Comparison of ENCODE assay signal across 1 cellular context in the genomic region with DNA sequence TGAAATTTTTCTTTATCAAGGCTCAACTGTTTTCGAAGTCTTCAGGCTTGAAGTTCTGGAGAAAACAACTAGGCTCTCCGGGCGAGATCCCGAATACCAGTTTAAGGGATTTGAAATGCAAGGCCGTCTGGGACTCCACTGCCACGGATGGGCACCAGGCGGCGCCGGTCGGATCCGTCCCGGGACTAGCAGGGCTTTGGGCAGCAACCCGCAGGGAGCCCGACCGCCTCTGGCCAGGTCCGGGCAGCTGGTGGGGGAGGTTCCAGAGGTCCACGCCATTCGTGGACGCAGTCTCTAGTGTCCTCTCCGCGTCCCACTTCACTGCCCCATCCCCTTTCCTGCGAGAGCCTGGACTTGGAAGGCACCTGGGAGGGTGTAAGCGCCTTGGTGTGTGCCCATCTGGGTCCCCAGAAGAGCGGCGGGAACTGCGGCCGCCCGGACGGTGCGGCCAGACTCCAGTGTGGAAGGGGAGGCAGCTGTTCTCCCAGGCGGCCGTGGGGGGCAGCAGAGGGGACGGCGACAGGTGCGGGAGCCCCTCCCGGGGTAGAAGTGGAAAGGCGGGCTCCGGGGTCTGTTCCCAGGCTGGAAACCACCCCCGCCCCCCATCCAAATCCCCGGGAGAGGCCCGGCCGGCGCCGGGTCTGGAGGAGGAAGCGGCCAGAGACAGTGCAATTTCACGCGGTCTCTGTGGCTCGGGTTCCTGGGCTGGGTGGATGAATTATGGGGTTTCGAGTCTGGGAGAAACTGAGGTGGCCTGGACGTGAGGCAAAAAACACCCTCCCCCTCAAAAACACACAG.
TF ChIP-seq lines count a peak whose summit lies in the region.

No MANE protein-coding gene starts in this region.

TF ChIP-seq in HepG2, 621 proteins besides CTCF, POLR2A, EP300 and RAD21 (continued from another document and continues in another):
- TF ChIP-seq GFI1 (CRISPR knock-in tag; IDR thresholded peaks at IDR 0.05; ENCODE audit: borderline replicate concordance), result peak; percentile 36; the same call in 1 of the 2 replicates
- TF ChIP-seq TFDP2 (CRISPR knock-in tag; IDR thresholded peaks at IDR 0.05), result peak; percentile 76
- TF ChIP-seq, protein P1, sequence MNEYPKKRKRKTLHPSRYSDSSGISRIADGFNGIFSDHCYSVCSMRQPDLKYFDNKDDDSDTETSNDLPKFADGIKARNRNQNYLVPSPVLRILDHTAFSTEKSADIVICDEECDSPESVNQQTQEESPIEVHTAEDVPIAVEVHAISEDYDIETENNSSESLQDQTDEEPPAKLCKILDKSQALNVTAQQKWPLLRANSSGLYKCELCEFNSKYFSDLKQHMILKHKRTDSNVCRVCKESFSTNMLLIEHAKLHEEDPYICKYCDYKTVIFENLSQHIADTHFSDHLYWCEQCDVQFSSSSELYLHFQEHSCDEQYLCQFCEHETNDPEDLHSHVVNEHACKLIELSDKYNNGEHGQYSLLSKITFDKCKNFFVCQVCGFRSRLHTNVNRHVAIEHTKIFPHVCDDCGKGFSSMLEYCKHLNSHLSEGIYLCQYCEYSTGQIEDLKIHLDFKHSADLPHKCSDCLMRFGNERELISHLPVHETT (CRISPR knock-in tag; conservative IDR thresholded peaks at IDR 0.05), result no peak; the same call in 1 of the 2 replicates
- TF ChIP-seq, protein P2, sequence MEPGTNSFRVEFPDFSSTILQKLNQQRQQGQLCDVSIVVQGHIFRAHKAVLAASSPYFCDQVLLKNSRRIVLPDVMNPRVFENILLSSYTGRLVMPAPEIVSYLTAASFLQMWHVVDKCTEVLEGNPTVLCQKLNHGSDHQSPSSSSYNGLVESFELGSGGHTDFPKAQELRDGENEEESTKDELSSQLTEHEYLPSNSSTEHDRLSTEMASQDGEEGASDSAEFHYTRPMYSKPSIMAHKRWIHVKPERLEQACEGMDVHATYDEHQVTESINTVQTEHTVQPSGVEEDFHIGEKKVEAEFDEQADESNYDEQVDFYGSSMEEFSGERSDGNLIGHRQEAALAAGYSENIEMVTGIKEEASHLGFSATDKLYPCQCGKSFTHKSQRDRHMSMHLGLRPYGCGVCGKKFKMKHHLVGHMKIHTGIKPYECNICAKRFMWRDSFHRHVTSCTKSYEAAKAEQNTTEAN (CRISPR knock-in tag; conservative IDR thresholded peaks at IDR 0.05), result peak; percentile 42; the same call in 1 of the 2 replicates
- TF ChIP-seq TBX3 (IDR thresholded peaks at IDR 0.05; ENCODE audit: borderline replicate concordance), result no peak
- no peak for TF ChIP-seq ZNF841 (CRISPR knock-in tag; IDR thresholded peaks at IDR 0.05; ENCODE audit: borderline replicate concordance)
- no peak for TF ChIP-seq MZF1 (CRISPR knock-in tag; IDR thresholded peaks at IDR 0.05; ENCODE audit: borderline replicate concordance)
- 0 out of 2 replicates have a peak, but pooled peaks have one; percentile 37 for TF ChIP-seq NAIF1 (CRISPR knock-in tag; IDR thresholded peaks at IDR 0.05; ENCODE audit: borderline replicate concordance)
- TF ChIP-seq RNF2 (conservative IDR thresholded peaks at IDR 0.05; ENCODE audit: low read depth), result no peak
- TF ChIP-seq ZNF776 (CRISPR knock-in tag; IDR thresholded peaks at IDR 0.05), result peak; percentile 1; the same call in 1 of the 2 replicates
- no peak for TF ChIP-seq RFXAP (CRISPR knock-in tag; IDR thresholded peaks at IDR 0.05; ENCODE audit: borderline replicate concordance)
- no peak for TF ChIP-seq REL (CRISPR knock-in tag; conservative IDR thresholded peaks at IDR 0.05)
- TF ChIP-seq ZEB1 (IDR thresholded peaks at IDR 0.05; ENCODE audit: insufficient replicate concordance, low read depth), result no peak
- no peak for TF ChIP-seq ZNF101 (CRISPR knock-in tag; IDR thresholded peaks at IDR 0.05; ENCODE audit: borderline replicate concordance, low read depth)
- TF ChIP-seq, protein P3, sequence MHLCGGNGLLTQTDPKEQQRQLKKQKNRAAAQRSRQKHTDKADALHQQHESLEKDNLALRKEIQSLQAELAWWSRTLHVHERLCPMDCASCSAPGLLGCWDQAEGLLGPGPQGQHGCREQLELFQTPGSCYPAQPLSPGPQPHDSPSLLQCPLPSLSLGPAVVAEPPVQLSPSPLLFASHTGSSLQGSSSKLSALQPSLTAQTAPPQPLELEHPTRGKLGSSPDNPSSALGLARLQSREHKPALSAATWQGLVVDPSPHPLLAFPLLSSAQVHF (CRISPR knock-in tag; IDR thresholded peaks at IDR 0.05), result no peak
- TF ChIP-seq ZNF468 (CRISPR knock-in tag; IDR thresholded peaks at IDR 0.05), result no peak
- peak; percentile 40; the same call in 1 of the 2 replicates for TF ChIP-seq BCL6 (CRISPR knock-in tag; IDR thresholded peaks at IDR 0.05)
- no peak for TF ChIP-seq RORA (CRISPR knock-in tag; IDR thresholded peaks at IDR 0.05)
- TF ChIP-seq ZNF790 (CRISPR knock-in tag; IDR thresholded peaks at IDR 0.05; ENCODE audit: borderline replicate concordance), result no peak
- no peak; the same call in 1 of the 2 replicates for TF ChIP-seq ZNF160 (CRISPR knock-in tag; IDR thresholded peaks at IDR 0.05)
- no peak; the same call in 1 of the 2 replicates for TF ChIP-seq ZNF503 (CRISPR knock-in tag; IDR thresholded peaks at IDR 0.05)
- no peak for TF ChIP-seq KLF13 (CRISPR knock-in tag; IDR thresholded peaks at IDR 0.05)
- TF ChIP-seq, protein P4, sequence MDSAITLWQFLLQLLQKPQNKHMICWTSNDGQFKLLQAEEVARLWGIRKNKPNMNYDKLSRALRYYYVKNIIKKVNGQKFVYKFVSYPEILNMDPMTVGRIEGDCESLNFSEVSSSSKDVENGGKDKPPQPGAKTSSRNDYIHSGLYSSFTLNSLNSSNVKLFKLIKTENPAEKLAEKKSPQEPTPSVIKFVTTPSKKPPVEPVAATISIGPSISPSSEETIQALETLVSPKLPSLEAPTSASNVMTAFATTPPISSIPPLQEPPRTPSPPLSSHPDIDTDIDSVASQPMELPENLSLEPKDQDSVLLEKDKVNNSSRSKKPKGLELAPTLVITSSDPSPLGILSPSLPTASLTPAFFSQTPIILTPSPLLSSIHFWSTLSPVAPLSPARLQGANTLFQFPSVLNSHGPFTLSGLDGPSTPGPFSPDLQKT (CRISPR knock-in tag; IDR thresholded peaks at IDR 0.05; ENCODE audit: borderline replicate concordance), result no peak
- no peak for TF ChIP-seq NCOA1 (CRISPR knock-in tag; IDR thresholded peaks at IDR 0.05)
- TF ChIP-seq ZNF280B (CRISPR knock-in tag; IDR thresholded peaks at IDR 0.05; ENCODE audit: borderline replicate concordance), result peak; percentile 81; the same call in 1 of the 2 replicates
- TF ChIP-seq ZC3H4 (CRISPR knock-in tag; IDR thresholded peaks at IDR 0.05; ENCODE audit: borderline replicate concordance), result peak; percentile 81
- no peak for TF ChIP-seq HIVEP1 (CRISPR knock-in tag; IDR thresholded peaks at IDR 0.05)
- TF ChIP-seq GRHL1 (CRISPR knock-in tag; conservative IDR thresholded peaks at IDR 0.05), result no peak
- TF ChIP-seq ZNF724P (CRISPR knock-in tag; IDR thresholded peaks at IDR 0.05; ENCODE audit: borderline replicate concordance), result no peak
- 0 out of 2 replicates have a peak, but pooled peaks have one; percentile 36 for TF ChIP-seq ZNF335 (CRISPR knock-in tag; IDR thresholded peaks at IDR 0.05)
- no peak for TF ChIP-seq BRF2 (CRISPR knock-in tag; IDR thresholded peaks at IDR 0.05)
- TF ChIP-seq ARNTL (CRISPR knock-in tag; IDR thresholded peaks at IDR 0.05), result no peak
- TF ChIP-seq, protein P5, sequence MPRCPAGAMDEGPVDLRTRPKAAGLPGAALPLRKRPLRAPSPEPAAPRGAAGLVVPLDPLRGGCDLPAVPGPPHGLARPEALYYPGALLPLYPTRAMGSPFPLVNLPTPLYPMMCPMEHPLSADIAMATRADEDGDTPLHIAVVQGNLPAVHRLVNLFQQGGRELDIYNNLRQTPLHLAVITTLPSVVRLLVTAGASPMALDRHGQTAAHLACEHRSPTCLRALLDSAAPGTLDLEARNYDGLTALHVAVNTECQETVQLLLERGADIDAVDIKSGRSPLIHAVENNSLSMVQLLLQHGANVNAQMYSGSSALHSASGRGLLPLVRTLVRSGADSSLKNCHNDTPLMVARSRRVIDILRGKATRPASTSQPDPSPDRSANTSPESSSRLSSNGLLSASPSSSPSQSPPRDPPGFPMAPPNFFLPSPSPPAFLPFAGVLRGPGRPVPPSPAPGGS (CRISPR knock-in tag; IDR thresholded peaks at IDR 0.05), result no peak
- no peak; the same call in 1 of the 2 replicates for TF ChIP-seq ZNF691 (CRISPR knock-in tag; IDR thresholded peaks at IDR 0.05; ENCODE audit: borderline replicate concordance, low read depth)
- peak; percentile 88 for TF ChIP-seq UBTF (CRISPR knock-in tag; IDR thresholded peaks at IDR 0.05)
- TF ChIP-seq MTF2 (CRISPR knock-in tag; IDR thresholded peaks at IDR 0.05; ENCODE audit: borderline replicate concordance), result peak; percentile 61; the same call in 1 of the 2 replicates
